ENCODE assay signal across 1 cellular context in the genomic region with DNA sequence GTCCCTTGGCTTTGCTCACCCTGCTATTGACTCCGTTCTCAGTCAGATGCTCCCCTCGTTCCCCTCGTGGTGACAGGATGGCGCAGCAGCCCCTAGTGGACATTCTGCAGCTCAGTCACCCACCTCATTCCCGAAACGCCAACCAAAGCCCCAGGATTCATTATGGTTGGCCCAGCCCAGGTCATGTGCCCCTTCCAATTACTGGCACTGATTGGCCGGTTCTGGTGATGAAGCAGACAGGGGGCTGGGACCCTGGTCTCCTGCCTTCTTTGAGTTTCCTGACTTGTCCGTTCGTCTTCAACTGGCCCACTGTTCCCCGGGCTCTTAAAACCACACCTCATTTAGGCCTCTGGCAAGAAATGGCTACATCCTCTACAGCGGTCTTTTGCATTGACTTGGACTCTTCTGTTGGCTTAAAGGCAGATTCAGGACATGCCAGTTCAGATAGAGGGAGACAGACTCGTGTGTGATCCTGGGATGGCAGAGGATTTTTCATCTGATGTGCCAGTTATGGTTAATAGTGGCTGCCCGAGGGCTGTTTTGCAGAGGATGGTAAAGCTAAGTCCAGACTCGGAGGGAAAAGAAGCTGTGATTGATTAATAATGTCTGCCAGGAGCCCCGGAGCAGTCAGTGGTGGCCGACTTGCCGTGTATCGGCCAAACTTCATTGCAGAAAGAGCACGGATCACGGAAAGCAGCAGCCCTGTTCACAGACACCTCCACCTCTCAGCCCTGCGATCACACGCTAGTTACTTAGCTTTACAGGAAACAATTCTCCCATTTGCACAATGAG.
TF ChIP-seq lines count a peak whose summit lies in the region.

No MANE protein-coding gene starts in this region.

TF ChIP-seq in HCT116, 20 proteins besides CTCF, POLR2A, EP300 and RAD21 (continued from another document):
- TF ChIP-seq, protein P1, sequence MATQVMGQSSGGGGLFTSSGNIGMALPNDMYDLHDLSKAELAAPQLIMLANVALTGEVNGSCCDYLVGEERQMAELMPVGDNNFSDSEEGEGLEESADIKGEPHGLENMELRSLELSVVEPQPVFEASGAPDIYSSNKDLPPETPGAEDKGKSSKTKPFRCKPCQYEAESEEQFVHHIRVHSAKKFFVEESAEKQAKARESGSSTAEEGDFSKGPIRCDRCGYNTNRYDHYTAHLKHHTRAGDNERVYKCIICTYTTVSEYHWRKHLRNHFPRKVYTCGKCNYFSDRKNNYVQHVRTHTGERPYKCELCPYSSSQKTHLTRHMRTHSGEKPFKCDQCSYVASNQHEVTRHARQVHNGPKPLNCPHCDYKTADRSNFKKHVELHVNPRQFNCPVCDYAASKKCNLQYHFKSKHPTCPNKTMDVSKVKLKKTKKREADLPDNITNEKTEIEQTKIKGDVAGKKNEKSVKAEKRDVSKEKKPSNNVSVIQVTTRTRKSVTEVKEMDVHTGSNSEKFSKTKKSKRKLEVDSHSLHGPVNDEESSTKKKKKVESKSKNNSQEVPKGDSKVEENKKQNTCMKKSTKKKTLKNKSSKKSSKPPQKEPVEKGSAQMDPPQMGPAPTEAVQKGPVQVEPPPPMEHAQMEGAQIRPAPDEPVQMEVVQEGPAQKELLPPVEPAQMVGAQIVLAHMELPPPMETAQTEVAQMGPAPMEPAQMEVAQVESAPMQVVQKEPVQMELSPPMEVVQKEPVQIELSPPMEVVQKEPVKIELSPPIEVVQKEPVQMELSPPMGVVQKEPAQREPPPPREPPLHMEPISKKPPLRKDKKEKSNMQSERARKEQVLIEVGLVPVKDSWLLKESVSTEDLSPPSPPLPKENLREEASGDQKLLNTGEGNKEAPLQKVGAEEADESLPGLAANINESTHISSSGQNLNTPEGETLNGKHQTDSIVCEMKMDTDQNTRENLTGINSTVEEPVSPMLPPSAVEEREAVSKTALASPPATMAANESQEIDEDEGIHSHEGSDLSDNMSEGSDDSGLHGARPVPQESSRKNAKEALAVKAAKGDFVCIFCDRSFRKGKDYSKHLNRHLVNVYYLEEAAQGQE (IDR thresholded peaks at IDR 0.05; ENCODE audit: low read depth): no peak
- TF ChIP-seq, protein P2, sequence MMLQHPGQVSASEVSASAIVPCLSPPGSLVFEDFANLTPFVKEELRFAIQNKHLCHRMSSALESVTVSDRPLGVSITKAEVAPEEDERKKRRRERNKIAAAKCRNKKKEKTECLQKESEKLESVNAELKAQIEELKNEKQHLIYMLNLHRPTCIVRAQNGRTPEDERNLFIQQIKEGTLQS (IDR thresholded peaks at IDR 0.05): no peak
- no peak for TF ChIP-seq SIN3A (IDR thresholded peaks at IDR 0.05; ENCODE audit: low read depth)
- no peak for TF ChIP-seq FOSL1 (IDR thresholded peaks at IDR 0.05; ENCODE audit: low read depth)
- no peak for TF ChIP-seq TCF7L2 (IDR thresholded peaks at IDR 0.05; ENCODE audit: borderline replicate concordance, extremely low read depth, insufficient read depth, insufficient read length)
